7 cellular contexts compared by ENCODE assay signal in genomic region chr4:184343400-184344177, GRCh38.
A peak's percentile ranks its signal among the peaks of the same experiment; 100 is the strongest.
DNase-seq lines count a peak whose midpoint lies in the region; ATAC-seq, FAIRE-seq and TF ChIP-seq lines count a peak whose summit lies in the region.

No MANE protein-coding gene starts in this region.

- H3K27me3 ChIP-seq in WERI-Rb-1 (ENCODE audit: insufficient read depth, low read depth, severe bottlenecking), result no peaks in the 10 kb centered on the region
- no peaks in the 10 kb centered on the region for H3K27me3 ChIP-seq in small intestine (ENCODE audit: control insufficient read depth in 2 of 2, insufficient read depth in 2 of 2, low read length in 2 of 2)

- H3K4me1 ChIP-seq in small intestine (ENCODE audit: control insufficient read depth in 2 of 2, insufficient read depth in 1 of 2, low read depth in 1 of 2, low read length in 1 of 2), result peaks cover 4 to 15% of the 10 kb centered on the region in 2 donors

- H3K27ac ChIP-seq in WERI-Rb-1 (peak overlapping the region; percentile 17), small intestine (ENCODE audit: low read depth in 1 of 2, low read length in 1 of 2) (peak overlapping the region; percentile 82 to 91)

- FAIRE-seq in small intestine (lab: Jason Lieb, UNC), result no peak

- H3K9me3 ChIP-seq in WERI-Rb-1 (ENCODE audit: severe bottlenecking) (no peaks in the 10 kb centered on the region), small intestine (ENCODE audit: control insufficient read depth, low read depth) (no peaks in the 10 kb centered on the region)

- H3K4me3 ChIP-seq in WERI-Rb-1 (ENCODE audit: low read depth, low read length) (peak overlapping the region; percentile 43), small intestine (ENCODE audit: low read depth in 1 of 2, low read length in 2 of 2) (peak overlapping the region; percentile 37 to 56)

- TF ChIP-seq CTCF in WERI-Rb-1 (IDR thresholded peaks at IDR 0.05; ENCODE audit: low read depth, low read length), result no peak

- WGBS in small intestine, 3 donors, result 4 to 7% (median 7%) methylated on average over 20 of the region's 20 CpGs

- ATAC-seq in GM18502 (IDR thresholded peaks at IDR 0.05; ENCODE audit: poor library complexity, unreplicated experiment) (peak; percentile 41), HG02885 (IDR thresholded peaks at IDR 0.05; ENCODE audit: poor library complexity, unreplicated experiment) (peak; percentile 39)

- H3K36me3 ChIP-seq in WERI-Rb-1 (no peaks in the 10 kb centered on the region), small intestine (ENCODE audit: control insufficient read depth in 2 of 2, insufficient read depth in 2 of 2, low read length in 2 of 2) (no peaks in the 10 kb centered on the region)

- DNase-seq in NCI-H2107 (lab: John Stamatoyannopoulos, UW), result peak; percentile 52
- DNase-seq in WERI-Rb-1, result peak; percentile 82
- peak; percentile 85 for DNase-seq in cerebellum (ENCODE audit: low spot score)
- DNase-seq in iris pigment epithelial cell (ENCODE audit: low read depth), result peak; percentile 81
- peak; percentile 91 for DNase-seq in small intestine

Comparison
In these comparisons a context has a peak if more than half of its experiments do, and no peak if none do; other contexts are left out.
1. Peak in every context shown above with its lines: DNase-seq, ATAC-seq, H3K4me3 ChIP-seq and H3K27ac ChIP-seq.